20 cellular contexts compared by ENCODE assay signal in the genomic region with DNA sequence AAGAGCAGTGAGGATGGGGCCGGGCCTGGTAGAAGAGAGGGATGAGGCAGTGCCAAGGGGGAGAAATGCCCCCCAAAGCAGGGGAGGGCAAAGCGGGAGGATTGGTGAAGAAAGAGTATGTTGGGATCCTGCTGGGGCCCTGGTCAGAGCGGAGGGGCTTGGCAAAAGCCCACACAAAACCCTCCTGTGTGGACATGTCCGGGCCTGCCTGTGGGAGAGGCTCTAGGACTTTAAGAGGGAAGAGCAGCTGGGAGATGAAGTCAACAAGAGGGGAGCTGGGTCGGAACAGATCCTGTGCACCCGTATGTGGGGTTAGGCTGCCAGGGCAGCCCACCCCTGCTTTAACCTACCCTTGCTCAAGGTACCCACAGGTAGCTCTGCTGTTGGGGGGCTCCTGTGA. TPM values are rescaled to one million over a fixed set of nuclear protein-coding genes. Genes with fewer than 3 reads are reported as not detected.
DNase-seq lines count a peak whose midpoint lies in the region; ATAC-seq, FAIRE-seq and TF ChIP-seq lines count a peak whose summit lies in the region.
"Had no signal": no experiment of that assay in that cellular context is flagged by ENCODE, and none has a peak within 500 bp of the region (broad histone marks: within the 10 kb centered on the region; RNA-seq: fewer than 3 reads in every experiment).

No MANE protein-coding gene starts in this region.

- H3K4me1 ChIP-seq in IMR-90 (ENCODE audit: control insufficient read depth, insufficient read depth, low read length) (peaks cover 2% of the 10 kb centered on the region; the same call in 1 of the 2 replicates), neuronal stem cell (ENCODE audit: control insufficient read depth in 2 of 2, insufficient read depth in 1 of 2, low read depth in 1 of 2, low read length in 2 of 2) (peaks cover 0 to 5% of the 10 kb centered on the region in 2 donors), Caco-2 (peaks cover 8% of the 10 kb centered on the region)
- peaks cover 9% of the 10 kb centered on the region for H3K4me1 ChIP-seq in CD8-positive, alpha-beta memory T cell (ENCODE audit: insufficient read depth, low read length)
- H3K4me1 ChIP-seq: BE2C had no signal

- DNase-seq in GM10248 (ENCODE audit: extremely low spot score) (peak; percentile 11), IMR-90 (no peak), bronchial epithelial cell (ENCODE audit: low read depth) (peak; percentile 35), neuronal stem cell (ENCODE audit: low spot score) (no peak), Calu3 (no peak), Caco-2 (no peak), DMS114 treated with DMSO at 0.1 percent for 48 hours (lab: John Stamatoyannopoulos, UW; ENCODE audit: unreplicated experiment) (no peak)
- no peak for DNase-seq in CD8-positive, alpha-beta memory T cell
- DNase-seq: activated CD4-positive, alpha-beta T cell treated with anti-CD3 and anti-CD28 coated beads for 1 hour; activated gamma-delta T cell treated with Interleukin-2 at 50 U/mL for 16 hours; BE2C; brain microvascular endothelial cell; DND-41; midbrain; NCI-H1048; NCI-H2171; stimulated activated CD4-positive, alpha-beta T cell treated with anti-CD3 and anti-CD28 coated beads, Interleukin-4, amount 100 ng/mL, for 1 hour; stimulated activated CD8-positive, alpha-beta memory T cell treated with anti-CD3 and anti-CD28 coated beads, Interleukin-4, amount 100 ng/mL, for 48 hours had no signal

- H3K27me3 Mint-ChIP-seq in Calu3 (ENCODE audit: unreplicated experiment): peaks cover 67% of the 10 kb centered on the region
- no peaks in the 10 kb centered on the region for H3K27me3 Mint-ChIP-seq in Caco-2 (ENCODE audit: insufficient read depth, unreplicated experiment)
- H3K27me3 Mint-ChIP-seq in CD8-positive, alpha-beta memory T cell: peaks cover 4 to 8% of the 10 kb centered on the region in 2 donors

- peak overlapping the region; percentile 81 for H2AFZ ChIP-seq in IMR-90 (replicated peaks; ENCODE audit: low read length, poor library complexity)
- H2AFZ ChIP-seq in neuronal stem cell (ENCODE audit: low read length): peak overlapping the region; percentile 73

- peak; percentile 48; the same call in 1 of the 2 replicates for ATAC-seq in IMR-90 (ENCODE audit: low read depth)

- peak overlapping the region; percentile 67 for H2BK5ac ChIP-seq in IMR-90 (ENCODE audit: low read depth, low read length, poor library complexity, severe bottlenecking)
- peak overlapping the region; percentile 19 for H2BK5ac ChIP-seq in neuronal stem cell (ENCODE audit: low read length)

- H2BK12ac ChIP-seq in neuronal stem cell (ENCODE audit: low read length): no peak overlapping the region

- 0 out of 2 replicates have a peak overlapping the region, but pooled peaks have one; percentile 50 for H3K14ac ChIP-seq in IMR-90 (replicated peaks; ENCODE audit: low read depth, low read length)
- no peak overlapping the region for H3K14ac ChIP-seq in neuronal stem cell (ENCODE audit: low read length)

- H3K4me3 Mint-ChIP-seq in Calu3 (ENCODE audit: low read depth, unreplicated experiment) (no peak overlapping the region), Caco-2 (ENCODE audit: unreplicated experiment) (no peak overlapping the region)
- no peak overlapping the region for H3K4me3 Mint-ChIP-seq in CD8-positive, alpha-beta memory T cell

- no peaks in the 10 kb centered on the region for H3K4me1 Mint-ChIP-seq in Calu3 (ENCODE audit: low read depth, unreplicated experiment)
- H3K4me1 Mint-ChIP-seq in Caco-2 (ENCODE audit: low read depth, unreplicated experiment): peaks cover 8% of the 10 kb centered on the region
- H3K4me1 Mint-ChIP-seq in CD8-positive, alpha-beta memory T cell: peaks cover 6 to 13% (median 9%) of the 10 kb centered on the region in 3 donors

- H3K27ac Mint-ChIP-seq in Calu3 (ENCODE audit: unreplicated experiment): no peak overlapping the region
- H3K27ac Mint-ChIP-seq in Caco-2 (ENCODE audit: unreplicated experiment): no peak overlapping the region
- H3K27ac Mint-ChIP-seq in CD8-positive, alpha-beta memory T cell: no peak overlapping the region

- H4K20me1 ChIP-seq in IMR-90 (ENCODE audit: insufficient read depth, low read length): no peaks in the 10 kb centered on the region

- H3K27ac ChIP-seq in IMR-90 (ENCODE audit: insufficient read depth, low read length) (peak overlapping the region; percentile 43; the same call in 1 of the 2 replicates), neuronal stem cell (replicated peaks; ENCODE audit: low read length) (no peak overlapping the region)
- no peak overlapping the region for H3K27ac ChIP-seq in CD8-positive, alpha-beta memory T cell (ENCODE audit: low read depth, low read length)
- H3K27ac ChIP-seq: brain microvascular endothelial cell, ovary had no signal

- H2AK5ac ChIP-seq in IMR-90 (ENCODE audit: low read depth, low read length) (peak overlapping the region; percentile 33; the same call in 1 of the 2 replicates), neuronal stem cell (ENCODE audit: low read depth, low read length) (no peak overlapping the region)

- TF ChIP-seq CTCF in GM10248 (IDR thresholded peaks at IDR 0.05; ENCODE audit: control extremely low read depth, extremely low read depth, low read depth, missing control alignments) (no peak), IMR-90 (conservative IDR thresholded peaks at IDR 0.05; ENCODE audit: low read depth, low read length) (no peak), bronchial epithelial cell (IDR thresholded peaks at IDR 0.05; ENCODE audit: insufficient read depth, low read length, severe bottlenecking) (no peak), Calu3 (IDR thresholded peaks at IDR 0.05; ENCODE audit: unreplicated experiment) (no peak), Caco-2 (IDR thresholded peaks at IDR 0.05; ENCODE audit: insufficient read depth in 1 of 2, low read depth in 1 of 2, low read length in 1 of 2, severe bottlenecking in 1 of 2, unreplicated experiment in 1 of 2) (no peak)

- no peak overlapping the region for H3K56ac ChIP-seq in IMR-90 (ENCODE audit: extremely low read depth, insufficient read depth, low read length)

- H3K36me3 Mint-ChIP-seq in Calu3 (ENCODE audit: insufficient read depth, unreplicated experiment) (no peaks in the 10 kb centered on the region), Caco-2 (ENCODE audit: insufficient read depth, unreplicated experiment) (no peaks in the 10 kb centered on the region)
- peaks cover 0 to 6% (median 2%) of the 10 kb centered on the region in 3 donors for H3K36me3 Mint-ChIP-seq in CD8-positive, alpha-beta memory T cell

- H3K9me3 Mint-ChIP-seq in Calu3 (ENCODE audit: low read depth, unreplicated experiment) (no peaks in the 10 kb centered on the region), Caco-2 (ENCODE audit: unreplicated experiment) (no peaks in the 10 kb centered on the region)
- peaks cover 0 to 7% (median 3%) of the 10 kb centered on the region in 5 donors for H3K9me3 Mint-ChIP-seq in CD8-positive, alpha-beta memory T cell

- H3K27me3 ChIP-seq in IMR-90 (ENCODE audit: control insufficient read depth, insufficient read depth, low read length) (peaks cover under 1% of the 10 kb centered on the region), bronchial epithelial cell (ENCODE audit: control insufficient read depth, insufficient read depth, low read length) (no peaks in the 10 kb centered on the region), neuronal stem cell (ENCODE audit: control insufficient read depth in 3 of 3, insufficient read depth in 3 of 3, low read depth in 1 of 3, low read length in 3 of 3) (no peaks in the 10 kb centered on the region), Caco-2 (replicated peaks; ENCODE audit: control insufficient read depth, insufficient read depth, low read length) (no peaks in the 10 kb centered on the region)
- no peaks in the 10 kb centered on the region for H3K27me3 ChIP-seq in CD8-positive, alpha-beta memory T cell (ENCODE audit: insufficient read depth, low read length, poor library complexity, severe bottlenecking)
- H3K27me3 ChIP-seq: BE2C, brain microvascular endothelial cell, ovary had no signal

- H3K18ac ChIP-seq in IMR-90 (ENCODE audit: low read depth, low read length): peak overlapping the region; percentile 88
- peak overlapping the region; percentile 87 for H3K18ac ChIP-seq in neuronal stem cell (ENCODE audit: low read length)

- H3K23ac ChIP-seq in IMR-90 (ENCODE audit: low read depth, low read length) (no peak overlapping the region), neuronal stem cell (ENCODE audit: low read depth, low read length, poor library complexity) (no peak overlapping the region)

- H4K91ac ChIP-seq in IMR-90 (ENCODE audit: insufficient read depth, low read depth, low read length) (no peak overlapping the region; the same call in 1 of the 2 replicates), neuronal stem cell (ENCODE audit: low read depth, low read length, poor library complexity) (no peak overlapping the region)

- H2AK9ac ChIP-seq in IMR-90 (replicated peaks; ENCODE audit: low read depth, low read length, poor library complexity): peak overlapping the region; percentile 91

- CTCF ChIA-PET in GM10248 (lab: Yijun Ruan, JAX): interaction anchor here (1.0 to 1.2 kb wide), 2 partner anchors 13 to 193 kb away, joined by 3 read pairs; no protein-coding TSS in a partner anchor
- CTCF ChIA-PET in IMR-90 (lab: Yijun Ruan, JAX): interaction anchor here (0.6 kb wide), 2 partner anchors 10 to 25 kb away, joined by 3 read pairs; no protein-coding TSS in a partner anchor
- CTCF ChIA-PET in Calu3 (lab: Charles Lee): no interaction called here
- CTCF ChIA-PET in Caco-2 (lab: Charles Lee): interaction anchor here (0.5 kb wide), 1 partner anchor 105 kb away, joined by 3 read pairs; no protein-coding TSS in a partner anchor
- CTCF ChIA-PET in CD8-positive, alpha-beta memory T cell (lab: Charles Lee): no interaction called here

- no peak overlapping the region; the same call in 1 of the 2 replicates for H2BK20ac ChIP-seq in IMR-90 (ENCODE audit: low read depth, low read length)

- intact Hi-C loops in IMR-90 (cut with micrococcal nuclease) (no loop called here), Calu3 (cut with micrococcal nuclease; ENCODE audit: unreplicated experiment) (no loop called here), Caco-2 (cut with micrococcal nuclease; ENCODE audit: unreplicated experiment) (no loop called here)

- dilution Hi-C loops in IMR-90 (cut with HindIII; ENCODE audit: low sequenced_read_pairs, unreplicated experiment): no loop called here

- TF ChIP-seq POLR2A in IMR-90 (IDR thresholded peaks at IDR 0.05; ENCODE audit: low read depth, low read length): no peak

- no peak overlapping the region for H3K4ac ChIP-seq in IMR-90 (ENCODE audit: low read depth, low read length)
- H3K4ac ChIP-seq in neuronal stem cell (ENCODE audit: low read length): no peak overlapping the region

- H4K8ac ChIP-seq in IMR-90 (ENCODE audit: low read depth in 2 of 2, low read length in 2 of 2) (peak overlapping the region; percentile 73 to 77; a peak in 2 of 4 replicates), neuronal stem cell (ENCODE audit: low read depth, low read length) (no peak overlapping the region)

- H3K36me3 ChIP-seq in IMR-90 (ENCODE audit: control insufficient read depth, insufficient read depth, low read length) (no peaks in the 10 kb centered on the region), bronchial epithelial cell (ENCODE audit: control insufficient read depth, insufficient read depth, low read length) (no peaks in the 10 kb centered on the region), neuronal stem cell (replicated peaks in 1 of 2; ENCODE audit: control insufficient read depth in 2 of 2, insufficient read depth in 2 of 2, low read length in 2 of 2) (no peaks in the 10 kb centered on the region), Caco-2 (ENCODE audit: control insufficient read depth, insufficient read depth, low read length) (no peaks in the 10 kb centered on the region)
- H3K36me3 ChIP-seq in CD8-positive, alpha-beta memory T cell (ENCODE audit: insufficient read depth, low read length): no peaks in the 10 kb centered on the region
- H3K36me3 ChIP-seq: BE2C, brain microvascular endothelial cell, ovary had no signal

- H3K9ac ChIP-seq in IMR-90 (ENCODE audit: low read depth, low read length) (no peak overlapping the region), neuronal stem cell (ENCODE audit: low read depth, low read length, poor library complexity) (no peak overlapping the region)

- in situ Hi-C loops in IMR-90 (cut with MboI; ENCODE audit: low sequenced_read_pairs): no loop called here

- H3K4me3 ChIP-seq in IMR-90 (ENCODE audit: insufficient read depth, low read depth, low read length) (no peak overlapping the region), bronchial epithelial cell (ENCODE audit: low read depth, low read length) (no peak overlapping the region), neuronal stem cell (ENCODE audit: low read length in 2 of 2) (no peak overlapping the region), Caco-2 (ENCODE audit: low read depth, low read length) (no peak overlapping the region)
- no peak overlapping the region for H3K4me3 ChIP-seq in CD8-positive, alpha-beta memory T cell (ENCODE audit: low read length)
- H3K4me3 ChIP-seq: ovary had no signal

- peak overlapping the region; percentile 88; the same call in 1 of the 2 replicates for H2BK120ac ChIP-seq in IMR-90 (ENCODE audit: low read depth, low read length)
- no peak overlapping the region for H2BK120ac ChIP-seq in neuronal stem cell (ENCODE audit: low read depth, low read length)

- no CpG with 5 or more reads among the region's 6 CpGs for WGBS in IMR-90 (ENCODE audit: extremely low coverage in 2 of 2, insufficient read length in 1 of 2), 2 experiments
- no CpG with 5 or more reads among the region's 6 CpGs for WGBS in neuronal stem cell (ENCODE audit: extremely low coverage in 2 of 2, insufficient read length in 2 of 2, insufficient replicate concordance in 1 of 2), 2 donors

- BruUV-seq in IMR-90 (replicated peaks; lab: Mats Ljungman, UMichigan) (no TSS peak), Calu3 (replicated peaks; lab: Mats Ljungman, UMichigan) (no TSS peak), Caco-2 (replicated peaks; lab: Mats Ljungman, UMichigan) (no TSS peak)

- H3K9me3 ChIP-seq in IMR-90 (ENCODE audit: control insufficient read depth, insufficient read depth, low read length): no peaks in the 10 kb centered on the region; the same call in 1 of the 2 replicates
- no peaks in the 10 kb centered on the region for H3K9me3 ChIP-seq in neuronal stem cell (replicated peaks in 1 of 2; ENCODE audit: control insufficient read depth in 2 of 2, insufficient read depth in 1 of 2, low read depth in 1 of 2, low read length in 2 of 2)
- 0 out of 2 replicates have a peak, but pooled peaks cover 6% of the 10 kb centered on the region for H3K9me3 ChIP-seq in Caco-2
- no peaks in the 10 kb centered on the region for H3K9me3 ChIP-seq in CD8-positive, alpha-beta memory T cell (ENCODE audit: low read length)
- H3K9me3 ChIP-seq: BE2C, ovary had no signal

- H4K5ac ChIP-seq in IMR-90 (ENCODE audit: low read depth, low read length): peak overlapping the region; percentile 89

- no peak for FAIRE-seq in bronchial epithelial cell (lab: Jason Lieb, UNC)

- POLR2A ChIA-PET in GM10248 (lab: Yijun Ruan, JAX): no interaction called here
- POLR2A ChIA-PET in IMR-90 (lab: Charles Lee; ENCODE audit: unreplicated experiment): no interaction called here
- POLR2A ChIA-PET in Caco-2 (lab: Charles Lee): no interaction called here
- POLR2A ChIA-PET in CD8-positive, alpha-beta memory T cell (lab: Charles Lee): no interaction called here

- H3K79me1 ChIP-seq in IMR-90 (ENCODE audit: low read depth in 1 of 2, low read length in 2 of 2): no peaks in the 10 kb centered on the region
- no peaks in the 10 kb centered on the region for H3K79me1 ChIP-seq in neuronal stem cell (ENCODE audit: low read depth, low read length)

- H3K9me1 ChIP-seq in IMR-90 (ENCODE audit: insufficient read depth, low read length): no peaks in the 10 kb centered on the region

- H2BK15ac ChIP-seq in IMR-90 (ENCODE audit: low read depth, low read length): no peak overlapping the region
- H2BK15ac ChIP-seq in neuronal stem cell (ENCODE audit: low read length): peak overlapping the region; percentile 81

- H3K4me2 ChIP-seq in IMR-90 (ENCODE audit: low read depth, low read length): no peak overlapping the region
- no peak overlapping the region for H3K4me2 ChIP-seq in neuronal stem cell (ENCODE audit: insufficient read depth, low read length, poor library complexity, severe bottlenecking)

- no peak for TF ChIP-seq RAD21 in IMR-90 (IDR thresholded peaks at IDR 0.05; ENCODE audit: low read length)

RNA-seq across cellular contexts. Expression of gene ART5, which starts 25.8 kb away (rescaled TPM):
- not detected in 2 replicates for total RNA-seq in IMR-90 (2012; rRNA removed)
- not detected in 2 replicates for polyA plus RNA-seq in IMR-90 (2012; rRNA removed)
- polyA plus RNA-seq in IMR-90 (2012; cell fraction: cytosol; rRNA removed): 0.23 TPM in 1 of 2 replicates, not detected in the other
- 0.11 TPM in 1 of 2 replicates, not detected in the other for polyA plus RNA-seq in IMR-90 (2012; cell fraction: nucleus; rRNA removed; ENCODE audit: low replicate concordance)
- total RNA-seq in bronchial epithelial cell: not detected in 2 replicates
- polyA plus RNA-seq in neuronal stem cell (2013, experiment 1 of 2): 3.4 TPM
- polyA plus RNA-seq in neuronal stem cell (2013, experiment 2 of 2): 3.3 TPM
- total RNA-seq in Calu3 (2022): not detected in 2 replicates
- 0.97 and 1.1 TPM in 2 replicates for total RNA-seq in Caco-2 (2022)
- not detected for total RNA-seq in CD8-positive, alpha-beta memory T cell
- polyA plus RNA-seq in CD8-positive, alpha-beta memory T cell: not detected
- polyA plus RNA-seq: fibroblast of lung had no signal

RNA-seq across cellular contexts. Expression of gene ART1, which starts 28.9 kb away (rescaled TPM):
- total RNA-seq in IMR-90 (2012; rRNA removed): not detected in 2 replicates
- not detected in 2 replicates for polyA plus RNA-seq in IMR-90 (2012; rRNA removed)
- polyA plus RNA-seq in IMR-90 (2012; cell fraction: cytosol; rRNA removed): not detected in 2 replicates
- not detected in 2 replicates for polyA plus RNA-seq in IMR-90 (2012; cell fraction: nucleus; rRNA removed; ENCODE audit: low replicate concordance)
- not detected in 2 replicates for total RNA-seq in bronchial epithelial cell
- polyA plus RNA-seq in neuronal stem cell (2013, experiment 1 of 2): not detected
- polyA plus RNA-seq in neuronal stem cell (2013, experiment 2 of 2): 0.03 TPM
- not detected in 2 replicates for total RNA-seq in Calu3 (2022)
- total RNA-seq in Caco-2 (2022): not detected in 2 replicates
- total RNA-seq in CD8-positive, alpha-beta memory T cell: not detected
- polyA plus RNA-seq in CD8-positive, alpha-beta memory T cell: not detected
- total RNA-seq: fibroblast of lung had no signal
- polyA plus RNA-seq: fibroblast of lung, ovary had no signal

RNA-seq across cellular contexts. Expression of gene CHRNA10, which starts 55.2 kb away (rescaled TPM):
- total RNA-seq in IMR-90 (2012; rRNA removed) (under 0.01 and 0.36 TPM in 2 replicates), bronchial epithelial cell (0.26 and 0.51 TPM in 2 replicates), Calu3 (2022) (6.5 and 6.9 TPM in 2 replicates), Caco-2 (2022) (3.6 and 3.9 TPM in 2 replicates)
- 0.79 and 1.2 TPM in 2 replicates for polyA plus RNA-seq in IMR-90 (2012; rRNA removed)
- polyA plus RNA-seq in IMR-90 (2012; cell fraction: cytosol; rRNA removed): 0.41 and 0.69 TPM in 2 replicates
- 4.5 and 11.7 TPM in 2 replicates for polyA plus RNA-seq in IMR-90 (2012; cell fraction: nucleus; rRNA removed; ENCODE audit: low replicate concordance)
- 0.24 TPM for polyA plus RNA-seq in neuronal stem cell (2013, experiment 1 of 2)
- polyA plus RNA-seq in neuronal stem cell (2013, experiment 2 of 2): 0.30 TPM
- total RNA-seq in CD8-positive, alpha-beta memory T cell: 1 to 10 TPM; 1.1 to 1.6 TPM
- 0.10 TPM for polyA plus RNA-seq in CD8-positive, alpha-beta memory T cell

Comparison
In these comparisons a context has a peak if more than half of its experiments do, and no peak if none do; other contexts are left out.
1. DNase-seq: peak in GM10248 (single experiment) and bronchial epithelial cell (single experiment); none in IMR-90 (single experiment), neuronal stem cell (single experiment), Calu3 (single experiment), Caco-2 (0 of 2), DMS114 treated with DMSO at 0.1 percent for 48 hours (single experiment) and CD8-positive, alpha-beta memory T cell (0 of 5).
2. CTCF ChIA-PET loops: an anchor here in GM10248 (1.0 to 1.2 kb wide), IMR-90 (0.6 kb wide) and Caco-2 (0.5 kb wide); none called in Calu3 and CD8-positive, alpha-beta memory T cell.